In the genomic region with DNA sequence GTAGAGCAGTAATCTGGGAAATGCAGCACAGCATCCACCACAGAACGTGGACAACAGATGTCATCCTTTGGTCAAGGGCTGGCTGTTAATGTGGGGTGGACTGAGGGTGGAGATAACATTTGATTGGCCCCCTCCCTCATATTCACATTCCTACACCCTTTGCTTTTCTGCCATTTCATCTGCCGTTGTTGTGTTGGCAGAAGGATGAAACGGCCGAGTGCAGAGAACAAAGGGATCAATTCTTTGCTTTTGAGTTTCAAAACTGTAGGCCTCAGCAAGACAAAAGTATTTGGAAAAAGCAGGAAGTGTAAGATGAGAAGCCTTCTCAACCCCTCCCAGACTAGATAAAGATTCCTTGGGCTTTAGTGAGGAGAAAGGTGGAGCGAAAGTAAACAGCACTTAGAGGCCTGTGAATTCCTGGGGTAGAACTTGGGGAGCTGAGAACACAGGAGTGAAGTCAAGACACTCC, we compare ENCODE assay signal across 20 cellular contexts.
A peak's percentile ranks its signal among the peaks of the same experiment; 100 is the strongest.
DNase-seq lines count a peak whose midpoint lies in the region; ATAC-seq and TF ChIP-seq lines count a peak whose summit lies in the region.
"Had no signal": no experiment of that assay in that cellular context is flagged by ENCODE, and none has a peak within 500 bp of the region (broad histone marks: within the 10 kb centered on the region; RNA-seq: fewer than 3 reads in every experiment).

No MANE protein-coding gene starts in this region.

- no TSS peak for BruUV-seq in MCF 10A (replicated peaks; lab: Mats Ljungman, UMichigan)

- H3K36me3 Mint-ChIP-seq in MCF 10A (ENCODE audit: insufficient read depth, unreplicated experiment): no peaks in the 10 kb centered on the region
- no peaks in the 10 kb centered on the region for H3K36me3 Mint-ChIP-seq in activated T-cell treated with anti-CD3 and anti-CD28 coated beads, Interleukin-2, amount 50 U/mL, for 24 hours (ENCODE audit: low read depth)
- H3K36me3 Mint-ChIP-seq: activated naive CD8-positive, alpha-beta T cell had no signal

- no peaks in the 10 kb centered on the region for H3K4me1 ChIP-seq in breast epithelium
- H3K4me1 ChIP-seq in ectodermal cell (ENCODE audit: control insufficient read depth, insufficient read depth, low read length): peaks cover 10% of the 10 kb centered on the region
- H3K4me1 ChIP-seq in mesenchymal stem cell (ENCODE audit: control insufficient read depth, insufficient read depth, low read depth, low read length): peaks cover 3% of the 10 kb centered on the region
- peaks cover 1% of the 10 kb centered on the region for H3K4me1 ChIP-seq in right cardiac atrium (ENCODE audit: control insufficient read depth, insufficient read depth, low read length)

- H3K27me3 Mint-ChIP-seq in MCF 10A (ENCODE audit: insufficient read depth, unreplicated experiment): no peaks in the 10 kb centered on the region
- H3K27me3 Mint-ChIP-seq in activated T-cell treated with anti-CD3 and anti-CD28 coated beads, Interleukin-2, amount 50 U/mL, for 24 hours: no peaks in the 10 kb centered on the region
- H3K27me3 Mint-ChIP-seq: activated CD4-positive, alpha-beta memory T cell treated with anti-CD3 and anti-CD28 coated beads, Interleukin-2, amount 10 ng/mL, durations not matched to agents 7 days and 5 days; activated naive CD8-positive, alpha-beta T cell had no signal

- WGBS in ectodermal cell, 2 experiments: 9 to 14% methylated on average over 5 of the region's 5 CpGs
- WGBS in mesenchymal stem cell: 22% methylated on average over 5 of the region's 5 CpGs
- 61% methylated on average over 5 of the region's 5 CpGs for WGBS in right cardiac atrium

- H2BK15ac ChIP-seq in mesenchymal stem cell (ENCODE audit: low read depth, poor library complexity, severe bottlenecking): no peak overlapping the region

- no peak overlapping the region for H3K27ac Mint-ChIP-seq in MCF 10A (ENCODE audit: low read depth, unreplicated experiment)
- H3K27ac Mint-ChIP-seq in activated T-cell treated with anti-CD3 and anti-CD28 coated beads, Interleukin-2, amount 50 U/mL, for 24 hours: no peak overlapping the region
- H3K27ac Mint-ChIP-seq: activated CD4-positive, alpha-beta memory T cell treated with anti-CD3 and anti-CD28 coated beads, Interleukin-2, amount 10 ng/mL, durations not matched to agents 7 days and 5 days; activated naive CD8-positive, alpha-beta T cell had no signal

- H3K23ac ChIP-seq in mesenchymal stem cell (ENCODE audit: low read length in 2 of 2): no peak overlapping the region

- no peak overlapping the region for H2AK5ac ChIP-seq in mesenchymal stem cell (ENCODE audit: low read length, severe bottlenecking)

- H2AFZ ChIP-seq in mesenchymal stem cell (ENCODE audit: low read depth, low read length): peak overlapping the region; percentile 29

- no peak overlapping the region for H3K4ac ChIP-seq in mesenchymal stem cell (ENCODE audit: low read depth in 1 of 2, low read length in 2 of 2)

- no peak overlapping the region for H4K91ac ChIP-seq in mesenchymal stem cell (ENCODE audit: low read length)

- H3K9ac ChIP-seq in mesenchymal stem cell (ENCODE audit: low read length): no peak overlapping the region

- intact Hi-C loops in breast epithelium (cut with DNase I; ENCODE audit: low total_unique reads): no loop called here
- intact Hi-C loops in MCF 10A (cut with micrococcal nuclease): no loop called here
- intact Hi-C loops in right cardiac atrium (cut with DNase I): no loop called here

- no peak overlapping the region for H2BK12ac ChIP-seq in mesenchymal stem cell (ENCODE audit: low read length in 2 of 2)

- no peak overlapping the region for H2BK5ac ChIP-seq in mesenchymal stem cell (ENCODE audit: low read depth, low read length, poor library complexity, severe bottlenecking)

- ATAC-seq in GM21381 (IDR thresholded peaks at IDR 0.05; ENCODE audit: unreplicated experiment) (no peak), right cardiac atrium (no peak)
- ATAC-seq: activated T-cell treated with anti-CD3 and anti-CD28 coated beads, Interleukin-2, amount 50 U/mL, for 4 hours; Right ventricle myocardium inferior had no signal

- H3K79me1 ChIP-seq in mesenchymal stem cell (replicated peaks; ENCODE audit: low read length, poor library complexity, severe bottlenecking): no peaks in the 10 kb centered on the region

- H3K27ac ChIP-seq in breast epithelium (peak overlapping the region; percentile 62 to 77), ectodermal cell (ENCODE audit: insufficient read depth, low read depth, low read length, poor library complexity, severe bottlenecking) (peak overlapping the region; percentile 31), mesenchymal stem cell (ENCODE audit: low read length, poor library complexity, severe bottlenecking) (no peak overlapping the region), right cardiac atrium (ENCODE audit: low read length) (no peak overlapping the region)
- H3K27ac ChIP-seq: 22Rv1, thoracic aorta, WERI-Rb-1 had no signal

- CTCF ChIA-PET in MCF 10A (lab: Yijun Ruan, JAX): interaction anchor here (0.6 kb wide), 1 partner anchor 56 kb away, joined by 3 read pairs; no protein-coding TSS in a partner anchor

- H3K14ac ChIP-seq in mesenchymal stem cell (ENCODE audit: low read length in 2 of 2): peak overlapping the region in 1 of 2 experiments; percentile 79

- H3K9me3 ChIP-seq in breast epithelium (no peaks in the 10 kb centered on the region), ectodermal cell (ENCODE audit: control insufficient read depth, low read length) (no peaks in the 10 kb centered on the region), mesenchymal stem cell (ENCODE audit: control insufficient read depth, low read length) (no peaks in the 10 kb centered on the region), right cardiac atrium (ENCODE audit: control insufficient read depth, low read length) (no peaks in the 10 kb centered on the region)
- H3K9me3 ChIP-seq: thoracic aorta had no signal

- H3K9me3 Mint-ChIP-seq in MCF 10A (ENCODE audit: unreplicated experiment): no peaks in the 10 kb centered on the region
- H3K9me3 Mint-ChIP-seq in activated T-cell treated with anti-CD3 and anti-CD28 coated beads, Interleukin-2, amount 50 U/mL, for 24 hours: no peaks in the 10 kb centered on the region
- H3K9me3 Mint-ChIP-seq: activated CD4-positive, alpha-beta memory T cell treated with anti-CD3 and anti-CD28 coated beads, Interleukin-2, amount 10 ng/mL, durations not matched to agents 7 days and 5 days; activated T-cell treated with anti-CD3 and anti-CD28 coated beads, Interleukin-2, amount 50 U/mL, for 4 hours had no signal

- POLR2A ChIA-PET in MCF 10A (lab: Yijun Ruan, JAX): no interaction called here

- H3K4me3 ChIP-seq in breast epithelium (no peak overlapping the region), ectodermal cell (ENCODE audit: insufficient read depth, low read depth, low read length) (no peak overlapping the region), mesenchymal stem cell (ENCODE audit: insufficient read depth in 1 of 2, low read depth in 1 of 2, low read length in 2 of 2) (no peak overlapping the region), right cardiac atrium (ENCODE audit: low read length) (no peak overlapping the region)
- H3K4me3 ChIP-seq: thoracic aorta had no signal

- H3K27me3 ChIP-seq in breast epithelium (no peaks in the 10 kb centered on the region), ectodermal cell (ENCODE audit: control insufficient read depth, insufficient read depth, low read length, poor library complexity, severe bottlenecking) (no peaks in the 10 kb centered on the region), mesenchymal stem cell (ENCODE audit: control insufficient read depth in 1 of 2, insufficient read depth in 1 of 2, low read length in 2 of 2) (no peaks in the 10 kb centered on the region), right cardiac atrium (ENCODE audit: control insufficient read depth, insufficient read depth) (no peaks in the 10 kb centered on the region)

- no peak overlapping the region for H2BK120ac ChIP-seq in mesenchymal stem cell (ENCODE audit: low read depth, low read length)

- H3K4me1 Mint-ChIP-seq in MCF 10A (ENCODE audit: insufficient read depth, unreplicated experiment): no peaks in the 10 kb centered on the region
- H3K4me1 Mint-ChIP-seq in activated T-cell treated with anti-CD3 and anti-CD28 coated beads, Interleukin-2, amount 50 U/mL, for 24 hours (ENCODE audit: low read depth): no peaks in the 10 kb centered on the region
- H3K4me1 Mint-ChIP-seq: activated CD4-positive, alpha-beta memory T cell treated with anti-CD3 and anti-CD28 coated beads, Interleukin-2, amount 10 ng/mL, durations not matched to agents 7 days and 5 days had no signal

- peak overlapping the region in 1 of 2 experiments; percentile 59 for H3K18ac ChIP-seq in mesenchymal stem cell (ENCODE audit: low read depth in 1 of 2, low read length in 2 of 2)

- no peak overlapping the region for H3K4me3 Mint-ChIP-seq in MCF 10A (ENCODE audit: unreplicated experiment)
- no peak overlapping the region for H3K4me3 Mint-ChIP-seq in activated T-cell treated with anti-CD3 and anti-CD28 coated beads, Interleukin-2, amount 50 U/mL, for 24 hours
- H3K4me3 Mint-ChIP-seq: activated CD4-positive, alpha-beta memory T cell treated with anti-CD3 and anti-CD28 coated beads, Interleukin-2, amount 10 ng/mL, durations not matched to agents 7 days and 5 days; activated naive CD8-positive, alpha-beta T cell; activated T-cell treated with anti-CD3 and anti-CD28 coated beads, Interleukin-2, amount 50 U/mL, for 4 hours had no signal

- no peak for DNase-seq in breast epithelium (ENCODE audit: low spot score in 2 of 2)
- no peak for DNase-seq in MCF 10A (ENCODE audit: unreplicated experiment)
- DNase-seq in mesenchymal stem cell: no peak
- DNase-seq in epidermal melanocyte (ENCODE audit: insufficient read length, low spot score): no peak
- no peak for DNase-seq in right cardiac atrium
- DNase-seq in activated T-cell treated with anti-CD3 and anti-CD28 coated beads, Interleukin-2, amount 50 U/mL, for 24 hours: no peak
- DNase-seq: activated CD4-positive, alpha-beta memory T cell treated with anti-CD3 and anti-CD28 coated beads, Interleukin-2, amount 10 ng/mL, durations not matched to agents 7 days and 5 days; activated T-cell treated with anti-CD3 and anti-CD28 coated beads, Interleukin-2, amount 50 U/mL, for 4 hours; C1 segment of cervical spinal cord; NCI-H1930; NCI-H446; NK-92 treated with Interleukin-12 subunit alpha and Interleukin-12 subunit beta, amount 100 ng/mL, for 24 hours; posterior cingulate gyrus; WERI-Rb-1 had no signal

- H4K8ac ChIP-seq in mesenchymal stem cell (ENCODE audit: low read length): peak overlapping the region; percentile 79

- H3K4me2 ChIP-seq in mesenchymal stem cell (ENCODE audit: low read length, poor library complexity, severe bottlenecking): no peak overlapping the region

- no peak for TF ChIP-seq CTCF in breast epithelium (IDR thresholded peaks at IDR 0.05)
- TF ChIP-seq CTCF in MCF 10A (IDR thresholded peaks at IDR 0.05; ENCODE audit: unreplicated experiment): no peak

- H3K36me3 ChIP-seq in breast epithelium (no peaks in the 10 kb centered on the region), ectodermal cell (ENCODE audit: control insufficient read depth, insufficient read depth, low read length) (no peaks in the 10 kb centered on the region), mesenchymal stem cell (ENCODE audit: control insufficient read depth in 1 of 2, insufficient read depth in 2 of 2, low read depth in 1 of 2, low read length in 2 of 2) (no peaks in the 10 kb centered on the region)
- H3K36me3 ChIP-seq: thoracic aorta, WERI-Rb-1 had no signal

- TF ChIP-seq POLR2A in breast epithelium (IDR thresholded peaks at IDR 0.05): no peak

Comparison
In these comparisons a context has a peak if more than half of its experiments do, and no peak if none do; other contexts are left out.
1. H3K27ac ChIP-seq: peak in breast epithelium (2 of 2) and ectodermal cell (single experiment); none in mesenchymal stem cell (single experiment) and right cardiac atrium (single experiment).